ENCODE assay signal across 13 cellular contexts in the genomic region with DNA sequence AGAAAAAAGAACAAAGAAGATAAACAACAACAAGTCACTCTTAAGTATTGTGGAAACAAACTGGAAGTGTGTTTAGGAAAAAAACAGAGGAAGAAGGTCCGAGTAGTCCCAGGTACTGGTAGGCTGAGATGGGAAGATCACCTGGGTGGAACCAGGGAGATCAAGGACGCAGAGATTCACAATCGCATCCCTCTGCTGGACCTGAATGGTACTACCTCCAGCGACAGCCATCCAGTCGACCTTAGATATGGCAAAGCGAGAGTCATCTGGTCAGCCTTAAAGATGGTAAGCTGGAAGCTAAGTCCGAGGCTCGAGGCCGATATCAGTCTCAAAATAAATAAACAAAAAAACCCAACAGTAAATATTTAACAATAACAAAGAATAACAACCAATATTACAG. TPM values are rescaled to one million over a fixed set of nuclear protein-coding genes. Genes with fewer than 3 reads are reported as not detected.
DNase-seq lines count a peak whose midpoint lies in the region; ATAC-seq and TF ChIP-seq lines count a peak whose summit lies in the region.
"Had no signal": no experiment of that assay in that cellular context is flagged by ENCODE, and none has a peak within 500 bp of the region (broad histone marks: within the 10 kb centered on the region; RNA-seq: fewer than 3 reads in every experiment).

No MANE protein-coding gene starts in this region.

- TF ChIP-seq POLR2A in uterus (IDR thresholded peaks at IDR 0.05) = no peak

- H3K4me3 ChIP-seq in WI38 (ENCODE audit: low read depth, low read length) (no peak overlapping the region), retinal pigment epithelial cell (ENCODE audit: low read length) (no peak overlapping the region), uterus (no peak overlapping the region)
- H3K4me3 ChIP-seq: ascending aorta had no signal

- intact Hi-C loops in activated CD8-positive, alpha-beta T cell treated with anti-CD3 and anti-CD28 coated beads for 36 hours (cut with micrococcal nuclease) = no loop called here
- intact Hi-C loops in uterus (cut with DNase I; ENCODE audit: low total_unique reads) = no loop called here

- H3K27ac Mint-ChIP-seq in activated CD8-positive, alpha-beta T cell treated with anti-CD3 and anti-CD28 coated beads for 36 hours = no peak overlapping the region
- H3K27ac Mint-ChIP-seq in activated CD8-positive, alpha-beta T cell treated with anti-CD3 and anti-CD28 coated beads, Interleukin-2, amount 10 ng/mL, durations not matched to agents 7 days and 5 days = no peak overlapping the region
- H3K27ac Mint-ChIP-seq: IgD-negative memory B cell had no signal

- H3K4me3 Mint-ChIP-seq in activated CD8-positive, alpha-beta T cell treated with anti-CD3 and anti-CD28 coated beads for 36 hours = no peak overlapping the region
- no peak overlapping the region for H3K4me3 Mint-ChIP-seq in activated CD8-positive, alpha-beta T cell treated with anti-CD3 and anti-CD28 coated beads, Interleukin-2, amount 10 ng/mL, durations not matched to agents 7 days and 5 days
- H3K4me3 Mint-ChIP-seq: IgD-negative memory B cell had no signal

- peaks cover 5% of the 10 kb centered on the region for H3K36me3 Mint-ChIP-seq in activated CD8-positive, alpha-beta T cell treated with anti-CD3 and anti-CD28 coated beads for 36 hours (ENCODE audit: low read depth)
- H3K36me3 Mint-ChIP-seq in activated CD8-positive, alpha-beta T cell treated with anti-CD3 and anti-CD28 coated beads, Interleukin-2, amount 10 ng/mL, durations not matched to agents 7 days and 5 days (ENCODE audit: low read depth) = peaks cover 2% of the 10 kb centered on the region
- H3K36me3 Mint-ChIP-seq: IgD-negative memory B cell had no signal

- POLR2A ChIA-PET in activated CD8-positive, alpha-beta T cell treated with anti-CD3 and anti-CD28 coated beads for 36 hours (lab: Charles Lee) = no interaction called here
- POLR2A ChIA-PET in activated CD8-positive, alpha-beta T cell treated with anti-CD3 and anti-CD28 coated beads, Interleukin-2, amount 10 ng/mL, durations not matched to agents 7 days and 5 days (lab: Charles Lee) = no interaction called here

- CTCF ChIA-PET in activated CD8-positive, alpha-beta T cell treated with anti-CD3 and anti-CD28 coated beads for 36 hours (lab: Charles Lee) = interaction anchor here (0.8 to 1.3 kb wide), 4 partner anchors 9 to 97 kb away, joined by 3 to 4 read pairs (median 4); no protein-coding TSS in a partner anchor
- CTCF ChIA-PET in activated CD8-positive, alpha-beta T cell treated with anti-CD3 and anti-CD28 coated beads, Interleukin-2, amount 10 ng/mL, durations not matched to agents 7 days and 5 days (lab: Charles Lee) = interaction anchor here (1.3 kb wide), 1 partner anchor 166 kb away, joined by 3 read pairs; no protein-coding TSS in a partner anchor

- no peaks in the 10 kb centered on the region for H3K36me3 ChIP-seq in uterus
- H3K36me3 ChIP-seq: ascending aorta had no signal

- no peaks in the 10 kb centered on the region for H3K4me1 Mint-ChIP-seq in activated CD8-positive, alpha-beta T cell treated with anti-CD3 and anti-CD28 coated beads for 36 hours (ENCODE audit: low read depth)
- H3K4me1 Mint-ChIP-seq in activated CD8-positive, alpha-beta T cell treated with anti-CD3 and anti-CD28 coated beads, Interleukin-2, amount 10 ng/mL, durations not matched to agents 7 days and 5 days (ENCODE audit: low read depth) = no peaks in the 10 kb centered on the region
- H3K4me1 Mint-ChIP-seq: IgD-negative memory B cell had no signal

- H3K9me3 Mint-ChIP-seq in activated CD8-positive, alpha-beta T cell treated with anti-CD3 and anti-CD28 coated beads for 36 hours = peaks cover 33% of the 10 kb centered on the region
- H3K9me3 Mint-ChIP-seq in activated CD8-positive, alpha-beta T cell treated with anti-CD3 and anti-CD28 coated beads, Interleukin-2, amount 10 ng/mL, durations not matched to agents 7 days and 5 days (ENCODE audit: insufficient read depth) = peaks cover 48% of the 10 kb centered on the region

- H3K27me3 Mint-ChIP-seq in activated CD8-positive, alpha-beta T cell treated with anti-CD3 and anti-CD28 coated beads for 36 hours = no peaks in the 10 kb centered on the region
- H3K27me3 Mint-ChIP-seq in activated CD8-positive, alpha-beta T cell treated with anti-CD3 and anti-CD28 coated beads, Interleukin-2, amount 10 ng/mL, durations not matched to agents 7 days and 5 days (ENCODE audit: low read depth) = no peaks in the 10 kb centered on the region
- H3K27me3 Mint-ChIP-seq: IgD-negative memory B cell had no signal

- no peak for TF ChIP-seq CTCF in activated CD8-positive, alpha-beta T cell treated with anti-CD3 and anti-CD28 coated beads for 36 hours (IDR thresholded peaks at IDR 0.05)
- 0 out of 2 replicates have a peak, but pooled peaks have one; percentile 15 for TF ChIP-seq CTCF in WI38 (IDR thresholded peaks at IDR 0.05; ENCODE audit: low read depth, low read length)
- peak; percentile 32 for TF ChIP-seq CTCF in retinal pigment epithelial cell (conservative IDR thresholded peaks at IDR 0.05; ENCODE audit: low read depth, low read length)
- no peak for TF ChIP-seq CTCF in uterus (IDR thresholded peaks at IDR 0.05)

- no peaks in the 10 kb centered on the region for H3K9me3 ChIP-seq in uterus

- no peak overlapping the region for H3K27ac ChIP-seq in uterus
- H3K27ac ChIP-seq: ascending aorta had no signal

- H3K27me3 ChIP-seq in uterus = no peaks in the 10 kb centered on the region
- H3K27me3 ChIP-seq: ascending aorta had no signal

- no peak for ATAC-seq in activated CD8-positive, alpha-beta T cell treated with anti-CD3 and anti-CD28 coated beads for 36 hours
- ATAC-seq in activated CD8-positive, alpha-beta T cell treated with anti-CD3 and anti-CD28 coated beads, Interleukin-2, amount 10 ng/mL, durations not matched to agents 7 days and 5 days = no peak
- no peak for ATAC-seq in GM21786 (IDR thresholded peaks at IDR 0.05; ENCODE audit: unreplicated experiment)

- no peaks in the 10 kb centered on the region for H3K4me1 ChIP-seq in uterus
- H3K4me1 ChIP-seq: ascending aorta had no signal

- peak; percentile 30 for DNase-seq in activated CD8-positive, alpha-beta T cell treated with anti-CD3 and anti-CD28 coated beads for 36 hours
- no peak for DNase-seq in activated CD8-positive, alpha-beta T cell treated with anti-CD3 and anti-CD28 coated beads, Interleukin-2, amount 10 ng/mL, durations not matched to agents 7 days and 5 days
- peak; percentile 14 for DNase-seq in HT-29 (ENCODE audit: low spot score)
- no peak for DNase-seq in retinal pigment epithelial cell (ENCODE audit: low read depth)
- no peak for DNase-seq in uterus
- DNase-seq in activated effector memory CD4-positive, alpha-beta T cell treated with anti-CD3 and anti-CD28 coated beads, Interleukin-2, amount 50 U/mL, for 16 hours = no peak
- DNase-seq: activated CD4-positive, alpha-beta T cell treated with anti-CD3 and anti-CD28 coated beads for 1 hour; effector CD8-positive, alpha-beta T cell; NCI-H1930 had no signal

RNA-seq across cellular contexts. Expression of a gene that starts 44.9 kb away (rescaled TPM):
- total RNA-seq in activated CD8-positive, alpha-beta T cell treated with anti-CD3 and anti-CD28 coated beads for 36 hours = 10 to 100 TPM; 35.8 to 38.2 TPM
- 10 to 100 TPM; 32.0 to 35.8 TPM for total RNA-seq in activated CD8-positive, alpha-beta T cell treated with anti-CD3 and anti-CD28 coated beads, Interleukin-2, amount 10 ng/mL, durations not matched to agents 7 days and 5 days
- total RNA-seq in HT-29 (2014; rRNA removed; shearing (Covaris generic)) = 1.2 and 3.0 TPM in 2 replicates
- 100 to 1,000 TPM in 2 of 4 donors, 10 to 100 TPM in 2; 39.4 to 119 (median 76.6) TPM for total RNA-seq in uterus

Comparison
In these comparisons a context has a peak if more than half of its experiments do, and no peak if none do; other contexts are left out.
1. DNase-seq: peak in activated CD8-positive, alpha-beta T cell treated with anti-CD3 and anti-CD28 coated beads for 36 hours (single experiment) and HT-29 (single experiment); none in activated CD8-positive, alpha-beta T cell treated with anti-CD3 and anti-CD28 coated beads, Interleukin-2, amount 10 ng/mL, durations not matched to agents 7 days and 5 days (single experiment), retinal pigment epithelial cell (single experiment), uterus (0 of 2) and activated effector memory CD4-positive, alpha-beta T cell treated with anti-CD3 and anti-CD28 coated beads, Interleukin-2, amount 50 U/mL, for 16 hours (single experiment).
2. CTCF ChIP-seq: peak in WI38 (single experiment) and retinal pigment epithelial cell (single experiment); none in activated CD8-positive, alpha-beta T cell treated with anti-CD3 and anti-CD28 coated beads for 36 hours (single experiment) and uterus (0 of 4).